Comparison of ENCODE assay signal across 21 cellular contexts in genomic region chr17:45931677-45932076, GRCh38. TPM values are rescaled to one million over a fixed set of nuclear protein-coding genes. Genes with fewer than 3 reads are reported as not detected.
A peak's percentile ranks its signal among the peaks of the same experiment; 100 is the strongest.
DNase-seq lines count a peak whose midpoint lies in the region; ATAC-seq, FAIRE-seq and TF ChIP-seq lines count a peak whose summit lies in the region.
"Had no signal": no experiment of that assay in that cellular context is flagged by ENCODE, and none has a peak within 500 bp of the region (broad histone marks: within the 10 kb centered on the region; RNA-seq: fewer than 3 reads in every experiment).

No MANE protein-coding gene starts in this region.

- H3K27ac ChIP-seq in HepG2 (ENCODE audit: extremely low read length, insufficient read depth, low read length) (no peak overlapping the region), right lobe of liver (no peak overlapping the region), K562 (ENCODE audit: extremely low read depth, low read depth, low read length) (no peak overlapping the region), gastrocnemius medialis (peak overlapping the region in 3 of 4 donors; percentile 18 to 82 (median 78))
- H3K27ac ChIP-seq: 22Rv1; BLaER1 treated with 17β-estradiol and CSF1 and Interleukin-3, amounts not matched to agents 10 nM and 100 nM; C4-2B had no signal

- no TSS peak for BruUV-seq in HepG2 (replicated peaks; lab: Mats Ljungman, UMichigan)
- BruUV-seq in K562 (replicated peaks; lab: Mats Ljungman, UMichigan) = no TSS peak

- no peak for TF ChIP-seq CTCF in HepG2 (CRISPR knock-in tag; IDR thresholded peaks at IDR 0.05)
- no peak for TF ChIP-seq CTCF in right lobe of liver (IDR thresholded peaks at IDR 0.05)
- no peak for TF ChIP-seq CTCF in K562 (IDR thresholded peaks at IDR 0.05 in 2 of 3, conservative IDR thresholded peaks at IDR 0.05 in 1 of 3; ENCODE audit: insufficient read depth in 2 of 3, low read depth in 1 of 3, low read length in 3 of 3)
- TF ChIP-seq CTCF in gastrocnemius medialis (IDR thresholded peaks at IDR 0.05 in 4 of 5, conservative IDR thresholded peaks at IDR 0.05 in 1 of 5) = no peak

- WGBS in HepG2 (ENCODE audit: low lambda C conversion rate) = 93% methylated on average over 2 of the region's 2 CpGs
- WGBS in right lobe of liver (ENCODE audit: insufficient coverage, low coverage, low lambda C conversion rate, missing lambda C conversion rate) = 92% methylated on average over 2 of the region's 2 CpGs
- 69% methylated on average over 2 of the region's 2 CpGs for WGBS in K562 (ENCODE audit: insufficient coverage, low coverage, missing lambda C conversion rate)

- H3K27ac Mint-ChIP-seq in activated naive CD4-positive, alpha-beta T cell treated with anti-CD3 and anti-CD28 coated beads, Interleukin-2, amount 50 U/mL, for 72 hours = no peak overlapping the region
- H3K27ac Mint-ChIP-seq: B cell; CD4-positive, alpha-beta T cell; CD8-positive, alpha-beta T cell had no signal

- ATAC-seq in HepG2 (no peak), right lobe of liver (no peak), K562 (no peak), gastrocnemius medialis (no peak), GM18858 (IDR thresholded peaks at IDR 0.05; ENCODE audit: unreplicated experiment) (no peak)
- ATAC-seq in activated naive CD4-positive, alpha-beta T cell treated with anti-CD3 and anti-CD28 coated beads, Interleukin-2, amount 50 U/mL, for 72 hours = no peak
- ATAC-seq: A549; CD8-positive, alpha-beta T cell had no signal

- TF ChIP-seq RAD21 in HepG2 (CRISPR knock-in tag; IDR thresholded peaks at IDR 0.05) = no peak
- TF ChIP-seq RAD21 in K562 (CRISPR knock-in tag; conservative IDR thresholded peaks at IDR 0.05 in 1 of 2, IDR thresholded peaks at IDR 0.05 in 1 of 2) = no peak

- H3K9ac ChIP-seq in HepG2 (ENCODE audit: insufficient read depth, low read depth, low read length) (no peak overlapping the region), K562 (ENCODE audit: insufficient read depth in 1 of 2, low read depth in 2 of 2, low read length in 2 of 2) (no peak overlapping the region)
- H3K9ac ChIP-seq: BLaER1 treated with 17β-estradiol and CSF1 and Interleukin-3, amounts not matched to agents 10 nM and 100 nM had no signal

- H2AFZ ChIP-seq in HepG2 (ENCODE audit: low read length) = no peak overlapping the region
- no peak overlapping the region for H2AFZ ChIP-seq in K562 (ENCODE audit: low read depth, low read length)

- H3K36me3 ChIP-seq in HepG2 (replicated peaks in 1 of 2; ENCODE audit: control insufficient read depth in 1 of 2, insufficient read depth in 2 of 2, low read length in 2 of 2) (peaks cover 0 to 4% of the 10 kb centered on the region in 2 experiments; a peak in 1 of 5 replicates), right lobe of liver (peaks cover 0 to 12% (median 5%) of the 10 kb centered on the region in 4 donors), K562 (ENCODE audit: control insufficient read depth, insufficient read depth, low read length) (no peaks in the 10 kb centered on the region), gastrocnemius medialis (no peaks in the 10 kb centered on the region)
- H3K36me3 ChIP-seq: BLaER1 treated with 17β-estradiol and CSF1 and Interleukin-3, amounts not matched to agents 10 nM and 100 nM had no signal

- FAIRE-seq in HepG2 (lab: Jason Lieb, UNC) (no peak), K562 (lab: Jason Lieb, UNC) (no peak)
- FAIRE-seq: A549, D721Med, G401.6, GM12891 had no signal

- H3K4me1 ChIP-seq in HepG2 (ENCODE audit: insufficient read depth, low read length) (peaks cover 76% of the 10 kb centered on the region), right lobe of liver (peaks cover 0 to 45% (median 5%) of the 10 kb centered on the region in 4 donors), K562 (replicated peaks in 1 of 2; ENCODE audit: control insufficient read depth in 2 of 2, insufficient read depth in 2 of 2, low read length in 2 of 2) (peaks cover 0 to 3% of the 10 kb centered on the region in 2 experiments; a peak in 2 of 5 replicates), gastrocnemius medialis (peaks cover 30 to 37% of the 10 kb centered on the region in 2 donors)
- H3K4me1 ChIP-seq: BLaER1 treated with 17β-estradiol and CSF1 and Interleukin-3, amounts not matched to agents 10 nM and 100 nM had no signal

- TF ChIP-seq EP300 in HepG2 (IDR thresholded peaks at IDR 0.05; ENCODE audit: low read depth in 2 of 2, low read length in 2 of 2) = no peak
- no peak for TF ChIP-seq EP300 in HepG2 (CRISPR knock-in tag; IDR thresholded peaks at IDR 0.05; ENCODE audit: borderline replicate concordance)
- no peak for TF ChIP-seq EP300 in K562 (IDR thresholded peaks at IDR 0.05; ENCODE audit: low read length)

- no peak for TF ChIP-seq POLR2A in HepG2 (IDR thresholded peaks at IDR 0.05; ENCODE audit: insufficient read depth in 1 of 2, low read depth in 2 of 2, low read length in 2 of 2)
- no peak for TF ChIP-seq POLR2A in right lobe of liver (IDR thresholded peaks at IDR 0.05)
- TF ChIP-seq POLR2A in K562 (conservative IDR thresholded peaks at IDR 0.05) = no peak
- TF ChIP-seq POLR2A in gastrocnemius medialis (IDR thresholded peaks at IDR 0.05) = no peak

- POLR2A ChIA-PET in HepG2 (lab: Yijun Ruan, JAX) = interaction anchor here (4.8 kb wide), 1 partner anchor 7 kb away, joined by 61 read pairs; no protein-coding TSS in a partner anchor
- POLR2A ChIA-PET in K562 (lab: Yijun Ruan, JAX) = interaction anchor here (0.9 to 1.2 kb wide), 2 partner anchors 11 to 12 kb away, joined by 3 to 5 read pairs; no protein-coding TSS in a partner anchor

- H3K9me1 ChIP-seq in K562 (ENCODE audit: control insufficient read depth, insufficient read depth, low read length) = no peaks in the 10 kb centered on the region

- no peak overlapping the region for H3K4me3 ChIP-seq in HepG2 (replicated peaks in 1 of 3; ENCODE audit: insufficient read depth in 1 of 3, low read depth in 2 of 3, low read length in 3 of 3)
- no peak overlapping the region for H3K4me3 ChIP-seq in right lobe of liver
- H3K4me3 ChIP-seq in K562 = no peak overlapping the region
- no peak overlapping the region for H3K4me3 ChIP-seq in gastrocnemius medialis
- H3K4me3 ChIP-seq: A549; BLaER1 treated with 17β-estradiol and CSF1 and Interleukin-3, amounts not matched to agents 10 nM and 100 nM had no signal

- intact Hi-C loops in HepG2 (cut with micrococcal nuclease; ENCODE audit: unreplicated experiment) (no loop called here), right lobe of liver (cut with DNase I) (no loop called here), K562 (cut with micrococcal nuclease) (no loop called here), gastrocnemius medialis (cut with DNase I; ENCODE audit: low total_unique reads) (no loop called here)

- H4K20me1 ChIP-seq in HepG2 (ENCODE audit: insufficient read depth, low read length) (no peaks in the 10 kb centered on the region; the same call in 1 of the 2 replicates), K562 (replicated peaks; ENCODE audit: control insufficient read depth, insufficient read depth, low read length) (no peaks in the 10 kb centered on the region)
- H4K20me1 ChIP-seq: BLaER1 treated with 17β-estradiol and CSF1 and Interleukin-3, amounts not matched to agents 10 nM and 100 nM had no signal

- peaks cover 0 to 5% of the 10 kb centered on the region in 2 donors for H3K36me3 Mint-ChIP-seq in activated naive CD4-positive, alpha-beta T cell treated with anti-CD3 and anti-CD28 coated beads, Interleukin-2, amount 50 U/mL, for 72 hours
- H3K36me3 Mint-ChIP-seq: CD8-positive, alpha-beta T cell had no signal

- no peak overlapping the region for H3K4me2 ChIP-seq in HepG2 (ENCODE audit: low read depth, low read length)
- H3K4me2 ChIP-seq in K562 (ENCODE audit: insufficient read depth, low read length) = no peak overlapping the region
- H3K4me2 ChIP-seq: A549; BLaER1 treated with 17β-estradiol and CSF1 and Interleukin-3, amounts not matched to agents 10 nM and 100 nM had no signal

- DNase-seq in HepG2 (ENCODE audit: low spot score) (no peak), right lobe of liver (no peak), K562 (ENCODE audit: extremely low read depth in 1 of 4, low spot score in 3 of 4) (no peak), gastrocnemius medialis (no peak)
- DNase-seq in activated naive CD4-positive, alpha-beta T cell treated with anti-CD3 and anti-CD28 coated beads, Interleukin-2, amount 50 U/mL, for 72 hours (ENCODE audit: low spot score in 2 of 2) = no peak
- DNase-seq: AML-193; Caco-2; Calu3; CD4-positive, alpha-beta T cell; CD8-positive, alpha-beta T cell; DMS79 treated with DMSO at 0.1 percent for 48 hours; GF-D8 had no signal

- H3K9me3 ChIP-seq in HepG2 (ENCODE audit: low read length) = no peaks in the 10 kb centered on the region
- H3K9me3 ChIP-seq in right lobe of liver = peaks cover 0 to 3% (median 0%) of the 10 kb centered on the region in 4 donors
- H3K9me3 ChIP-seq in K562 (replicated peaks; ENCODE audit: control insufficient read depth, insufficient read depth, low read depth, low read length) = no peaks in the 10 kb centered on the region
- no peaks in the 10 kb centered on the region for H3K9me3 ChIP-seq in gastrocnemius medialis
- H3K9me3 ChIP-seq: A549; BLaER1 treated with 17β-estradiol and CSF1 and Interleukin-3, amounts not matched to agents 10 nM and 100 nM; Caco-2 had no signal

- H3K79me2 ChIP-seq in HepG2 (ENCODE audit: insufficient read depth, low read length) = peaks cover 24% of the 10 kb centered on the region
- no peaks in the 10 kb centered on the region for H3K79me2 ChIP-seq in K562 (ENCODE audit: control insufficient read depth, insufficient read depth, low read length)

- in situ Hi-C loops in HepG2 (cut with HindIII; ENCODE audit: extremely low pct_ligation_motif_present, low pct_unique_long_range_greater_than_20kb) = loop anchor here (10.0 kb wide), 1 partner anchor 57 kb away; no protein-coding TSS in a partner anchor
- in situ Hi-C loops in K562 (cut with MboI) = no loop called here
- in situ Hi-C loops in gastrocnemius medialis (cut with MboI; ENCODE audit: low sequenced_read_pairs in 4 of 4) = no loop called here

- CTCF ChIA-PET in HepG2 (lab: Yijun Ruan, JAX; ENCODE audit: low intra/inter-chr PET ratio, low total read pairs) (no interaction called here), K562 (lab: Yijun Ruan, JAX; ENCODE audit: low intra/inter-chr PET ratio) (no interaction called here)

- peaks cover 0 to 5% of the 10 kb centered on the region in 2 donors for H3K9me3 Mint-ChIP-seq in activated naive CD4-positive, alpha-beta T cell treated with anti-CD3 and anti-CD28 coated beads, Interleukin-2, amount 50 U/mL, for 72 hours

- H3K27me3 ChIP-seq in HepG2 (ENCODE audit: control insufficient read depth in 1 of 2, insufficient read depth in 2 of 2, low read length in 2 of 2) = no peaks in the 10 kb centered on the region; a peak in 1 of 5 replicates
- no peaks in the 10 kb centered on the region for H3K27me3 ChIP-seq in right lobe of liver
- peaks cover 17 to 22% of the 10 kb centered on the region in 2 experiments for H3K27me3 ChIP-seq in K562 (ENCODE audit: control insufficient read depth in 2 of 2, insufficient read depth in 2 of 2, low read length in 2 of 2)
- H3K27me3 ChIP-seq in gastrocnemius medialis = no peaks in the 10 kb centered on the region
- H3K27me3 ChIP-seq: BLaER1 treated with 17β-estradiol and CSF1 and Interleukin-3, amounts not matched to agents 10 nM and 100 nM had no signal

RNA-seq across cellular contexts. Expression of gene MAPT, which starts 37.3 kb away (rescaled TPM):
- 2.1 and 3.6 TPM in 2 replicates for total RNA-seq in HepG2 (2016; rRNA removed; fragmentation: Illumina TruSeq; extraction: Trizol)
- total RNA-seq in HepG2 (2016; cell fraction: cytosol; rRNA removed; fragmentation: Illumina TruSeq; extraction: Trizol; ENCODE audit: low read depth) = 2.0 and 2.2 TPM in 2 replicates
- 1.7 and 2.4 TPM in 2 replicates for total RNA-seq in HepG2 (2016; cell fraction: insoluble cytoplasmic fraction; rRNA removed; fragmentation: Illumina TruSeq; extraction: Trizol)
- 2.1 and 2.3 TPM in 2 replicates for total RNA-seq in HepG2 (2016; cell fraction: membrane; rRNA removed; fragmentation: Illumina TruSeq; extraction: Trizol)
- total RNA-seq in HepG2 (2016; cell fraction: nucleus; rRNA removed; fragmentation: Illumina TruSeq; extraction: Trizol) = 1.8 and 2.7 TPM in 2 replicates
- polyA plus RNA-seq in HepG2 (2011; rRNA removed) = 2.8 and 3.3 TPM in 2 replicates
- 1.4 and 1.9 TPM in 2 replicates for polyA plus RNA-seq in HepG2 (2011; cell fraction: cytosol; rRNA removed)
- 3.1 and 3.6 TPM in 2 replicates for polyA plus RNA-seq in HepG2 (2011; cell fraction: nucleus; rRNA removed)
- polyA plus RNA-seq in HepG2 (2012) = 3.8 and 7.8 TPM in 2 replicates
- 6.6 and 6.7 TPM in 2 replicates for polyA plus RNA-seq in HepG2 (2016; cell fraction: cytosol; fragmentation: Illumina TruSeq; extraction: Trizol; ENCODE audit: low read depth)
- 4.1 and 6.8 TPM in 2 replicates for polyA plus RNA-seq in HepG2 (2016; cell fraction: insoluble cytoplasmic fraction; fragmentation: Illumina TruSeq; extraction: Trizol; ENCODE audit: low read depth)
- polyA plus RNA-seq in HepG2 (2016; cell fraction: membrane; fragmentation: Illumina TruSeq; extraction: Trizol; ENCODE audit: low read depth) = 4.0 and 5.5 TPM in 2 replicates
- 3.8 and 5.1 TPM in 2 replicates for polyA plus RNA-seq in HepG2 (2016; cell fraction: nucleus; fragmentation: Illumina TruSeq; extraction: Trizol; ENCODE audit: insufficient read depth, low read depth)
- 2.0 and 2.7 TPM in 2 replicates for polyA minus RNA-seq in HepG2 (2011; rRNA and poly(A)+ RNA removed; ENCODE audit: low replicate concordance)
- 0.97 and 2.1 TPM in 2 replicates for polyA minus RNA-seq in HepG2 (2011; cell fraction: cytosol; rRNA and poly(A)+ RNA removed)
- polyA minus RNA-seq in HepG2 (2011; cell fraction: nucleus; rRNA and poly(A)+ RNA removed) = 1.4 and 1.7 TPM in 2 replicates
- total RNA-seq in right lobe of liver = 1 to 10 TPM in 2 of 6 experiments, under 1 TPM in 4; 0.39 to 4.9 (median 0.59) TPM
- total RNA-seq in K562 (2011; cell fraction: chromatin; rRNA removed; ENCODE audit: low replicate concordance) = 2.1 and 2.2 TPM in 2 replicates
- total RNA-seq in K562 (2011; cell fraction: nucleolus; rRNA removed) = 0.92 and 1.2 TPM in 2 replicates
- 1.1 and 1.5 TPM in 2 replicates for total RNA-seq in K562 (2011; cell fraction: nucleoplasm; rRNA removed)
- total RNA-seq in K562 (2014; rRNA removed) = 0.45 and 0.54 TPM in 2 replicates
- total RNA-seq in K562 (2014; rRNA removed; fragmentation: Illumina TruSeq; extraction: Trizol) = 0.16 and 0.18 TPM in 2 replicates
- total RNA-seq in K562 (2015; rRNA removed; fragmentation: Illumina TruSeq; extraction: Trizol) = 0.29 and 0.49 TPM in 2 replicates
- total RNA-seq in K562 (2021) = 0.83 and 1.1 TPM in 2 replicates
- 0.31 and 0.36 TPM in 2 replicates for polyA plus RNA-seq in K562 (2011; rRNA removed)
- 0.15 and 0.31 TPM in 2 replicates for polyA plus RNA-seq in K562 (2011; cell fraction: cytosol; rRNA removed)
- polyA plus RNA-seq in K562 (2011; cell fraction: nucleus; rRNA removed) = 0.32 and 0.47 TPM in 2 replicates
- 1.9 and 4.6 TPM in 2 replicates for polyA plus RNA-seq in K562 (2012)
- 0.58 and 1.1 TPM in 2 replicates for polyA plus RNA-seq in K562 (2014; fragmentation: Illumina TruSeq; extraction: Trizol)
- polyA plus RNA-seq in K562 (2014; fragmentation: Nextera tagmentation; extraction: Ambion mirVana) = under 1 TPM; 0.04 to 0.14 TPM
- 0.45 and 0.90 TPM in 2 replicates for polyA plus RNA-seq in K562 (2014; rRNA removed)
- 0.35 and 0.42 TPM in 2 replicates for polyA minus RNA-seq in K562 (2011; rRNA and poly(A)+ RNA removed)
- 0.36 and 0.86 TPM in 2 replicates for polyA minus RNA-seq in K562 (2011; cell fraction: cytosol; rRNA and poly(A)+ RNA removed)
- 0.40 and 0.44 TPM in 2 replicates for polyA minus RNA-seq in K562 (2011; cell fraction: nucleus; rRNA and poly(A)+ RNA removed)
- total RNA-seq in gastrocnemius medialis = 100 to 1,000 TPM in 1 of 4 donors, 10 to 100 TPM in 3; 70.3 to 120 (median 82.8) TPM
- total RNA-seq in activated naive CD4-positive, alpha-beta T cell treated with anti-CD3 and anti-CD28 coated beads, Interleukin-2, amount 50 U/mL, for 72 hours = 1 to 10 TPM in 1 of 2 donors, under 1 TPM in 1; 0.57 to 2.2 TPM

Comparison
In these comparisons a context has a peak if more than half of its experiments do, and no peak if none do; other contexts are left out.
1. H3K27ac ChIP-seq: peak in gastrocnemius medialis (3 of 4); none in HepG2 (single experiment), right lobe of liver (0 of 3) and K562 (single experiment).
2. RNA of gene MAPT, which starts 37.3 kb away (total RNA-seq): 70.3 to 120 TPM in gastrocnemius medialis; 0.57 to 2.2 TPM in activated naive CD4-positive, alpha-beta T cell treated with anti-CD3 and anti-CD28 coated beads, Interleukin-2, amount 50 U/mL, for 72 hours, 1.7 to 3.6 TPM in HepG2, 0.39 to 4.9 TPM in right lobe of liver and 0.16 to 2.2 TPM in K562; every median in the first group is over 10 times any median in the second.
3. Of the 241 proteins assayed by ChIP-seq in both HepG2 and K562: peak only in HepG2: none; only in K562: none; in both: ZNF121; in neither: 240.